In genomic region chr10:121221991-121222390, GRCh38 we compare ENCODE assay signal across 1 cellular context.
TF ChIP-seq lines count a peak whose summit lies in the region.

No MANE protein-coding gene starts in this region.

TF ChIP-seq in WTC11, 78 proteins besides CTCF, POLR2A, EP300 and RAD21 (continued from another document):
- TF ChIP-seq, protein P1, sequence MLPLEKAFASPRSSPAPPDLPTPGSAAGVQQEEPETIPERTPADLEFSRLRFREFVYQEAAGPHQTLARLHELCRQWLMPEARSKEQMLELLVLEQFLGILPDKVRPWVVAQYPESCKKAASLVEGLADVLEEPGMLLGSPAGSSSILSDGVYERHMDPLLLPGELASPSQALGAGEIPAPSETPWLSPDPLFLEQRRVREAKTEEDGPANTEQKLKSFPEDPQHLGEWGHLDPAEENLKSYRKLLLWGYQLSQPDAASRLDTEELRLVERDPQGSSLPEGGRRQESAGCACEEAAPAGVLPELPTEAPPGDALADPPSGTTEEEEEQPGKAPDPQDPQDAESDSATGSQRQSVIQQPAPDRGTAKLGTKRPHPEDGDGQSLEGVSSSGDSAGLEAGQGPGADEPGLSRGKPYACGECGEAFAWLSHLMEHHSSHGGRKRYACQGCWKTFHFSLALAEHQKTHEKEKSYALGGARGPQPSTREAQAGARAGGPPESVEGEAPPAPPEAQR (CRISPR knock-in tag; IDR thresholded peaks at IDR 0.05), result no peak
- TF ChIP-seq ZNF232 (CRISPR knock-in tag; IDR thresholded peaks at IDR 0.05) (no peak), TP53 (CRISPR knock-in tag; IDR thresholded peaks at IDR 0.05) (no peak), JUN (CRISPR knock-in tag; IDR thresholded peaks at IDR 0.05) (no peak), ATF1 (CRISPR knock-in tag; IDR thresholded peaks at IDR 0.05) (no peak)
